10 cellular contexts compared by ENCODE assay signal in the genomic region with DNA sequence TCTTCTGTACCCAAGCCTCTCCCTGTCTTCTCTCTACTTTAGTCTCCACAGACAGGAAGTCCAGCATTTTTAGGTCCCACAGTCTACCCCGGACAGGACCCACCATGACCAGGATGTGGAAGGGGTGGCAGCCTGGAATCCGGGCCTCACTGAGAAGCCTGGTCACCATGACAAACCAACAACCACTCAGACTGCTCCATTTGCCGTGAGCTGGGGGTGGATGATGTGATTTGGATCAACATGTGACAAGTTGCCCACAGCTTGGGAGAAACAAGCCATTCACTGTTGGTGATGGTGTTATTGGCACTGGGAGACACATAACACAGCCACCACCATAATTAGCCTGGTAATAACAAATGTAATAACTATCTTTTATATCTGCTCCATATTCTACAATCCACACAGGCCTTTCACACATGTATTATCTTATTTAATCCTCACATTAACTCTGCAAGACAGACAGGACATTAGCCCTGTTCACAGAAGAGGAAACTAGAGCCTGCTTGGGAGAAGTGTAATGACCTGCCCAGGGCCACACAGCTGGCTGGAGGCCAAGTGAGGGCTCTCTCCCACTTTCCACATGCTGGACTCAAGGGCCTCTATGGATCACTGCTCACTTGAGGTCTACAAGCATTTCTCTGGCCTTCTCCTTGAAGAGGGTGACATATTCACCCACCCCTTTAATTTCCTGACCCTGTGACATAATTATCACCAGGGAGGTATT. TPM values are rescaled to one million over a fixed set of nuclear protein-coding genes. Genes with fewer than 3 reads are reported as not detected.
DNase-seq lines count a peak whose midpoint lies in the region; ATAC-seq and TF ChIP-seq lines count a peak whose summit lies in the region.
"Had no signal": no experiment of that assay in that cellular context is flagged by ENCODE, and none has a peak within 500 bp of the region (broad histone marks: within the 10 kb centered on the region; RNA-seq: fewer than 3 reads in every experiment).

No MANE protein-coding gene starts in this region.

- no peak for ATAC-seq in lung (ENCODE audit: insufficient read depth, low FRiP score)

- peak overlapping the region; percentile 33 to 79 for H3K27ac ChIP-seq in lung (ENCODE audit: low read depth in 1 of 2, low read length in 1 of 2)
- H3K27ac ChIP-seq in testis: peak overlapping the region; percentile 58 to 68

- H3K27me3 Mint-ChIP-seq in activated CD4-positive, alpha-beta T cell treated with anti-CD3 and anti-CD28 coated beads, Interleukin-2, amount 10 ng/mL, durations not matched to agents 24 days and 14 days: no peaks in the 10 kb centered on the region
- H3K27me3 Mint-ChIP-seq: dendritic cell treated with granulocyte-macrophage colony-stimulating factor and Interleukin-4, amounts not matched to agents 40 ng/mL and 50 ng/mL, for 4 days had no signal

- no peaks in the 10 kb centered on the region for H3K9me3 Mint-ChIP-seq in activated CD4-positive, alpha-beta T cell treated with anti-CD3 and anti-CD28 coated beads, Interleukin-2, amount 10 ng/mL, durations not matched to agents 24 days and 14 days
- H3K9me3 Mint-ChIP-seq: dendritic cell treated with granulocyte-macrophage colony-stimulating factor and Interleukin-4, amounts not matched to agents 40 ng/mL and 50 ng/mL, for 4 days had no signal

- TF ChIP-seq CTCF in lung (IDR thresholded peaks at IDR 0.05; ENCODE audit: control extremely low read depth, extremely low read depth) (no peak), testis (IDR thresholded peaks at IDR 0.05) (no peak)

- H3K9me3 ChIP-seq in adipocyte (ENCODE audit: control insufficient read depth, low read length) (no peaks in the 10 kb centered on the region), lung (ENCODE audit: control insufficient read depth in 2 of 2, insufficient read depth in 1 of 2, low read length in 1 of 2) (no peaks in the 10 kb centered on the region), testis (no peaks in the 10 kb centered on the region)

- H3K4me3 ChIP-seq in adipocyte (ENCODE audit: low read length): no peak overlapping the region
- no peak overlapping the region for H3K4me3 ChIP-seq in lung
- H3K4me3 ChIP-seq in testis: no peak overlapping the region

- H3K36me3 ChIP-seq in adipocyte (ENCODE audit: control insufficient read depth, insufficient read depth, low read length, severe bottlenecking) (peaks cover 90% of the 10 kb centered on the region), lung (ENCODE audit: control insufficient read depth in 2 of 2, insufficient read depth in 2 of 2, low read length in 2 of 2) (peaks cover 33 to 83% of the 10 kb centered on the region in 2 donors), testis (ENCODE audit: low read depth, missing control alignments) (no peaks in the 10 kb centered on the region)

- peaks cover 48% of the 10 kb centered on the region for H3K4me1 Mint-ChIP-seq in activated CD4-positive, alpha-beta T cell treated with anti-CD3 and anti-CD28 coated beads, Interleukin-2, amount 10 ng/mL, durations not matched to agents 24 days and 14 days

- peak overlapping the region; percentile 60 for H3K27ac Mint-ChIP-seq in activated CD4-positive, alpha-beta T cell treated with anti-CD3 and anti-CD28 coated beads, Interleukin-2, amount 10 ng/mL, durations not matched to agents 24 days and 14 days

- peak overlapping the region; percentile 33 for H3K9ac ChIP-seq in adipocyte (ENCODE audit: low read length)

- TF ChIP-seq POLR2A in testis (IDR thresholded peaks at IDR 0.05): no peak

- intact Hi-C loops in activated CD4-positive, alpha-beta T cell treated with anti-CD3 and anti-CD28 coated beads, Interleukin-2, amount 10 ng/mL, durations not matched to agents 24 days and 14 days (cut with micrococcal nuclease): no loop called here
- intact Hi-C loops in testis (cut with DNase I; ENCODE audit: low total_unique reads): no loop called here

- H3K4me3 Mint-ChIP-seq in activated CD4-positive, alpha-beta T cell treated with anti-CD3 and anti-CD28 coated beads, Interleukin-2, amount 10 ng/mL, durations not matched to agents 24 days and 14 days: no peak overlapping the region
- H3K4me3 Mint-ChIP-seq: dendritic cell treated with granulocyte-macrophage colony-stimulating factor and Interleukin-4, amounts not matched to agents 40 ng/mL and 50 ng/mL, for 4 days had no signal

- DNase-seq in activated CD4-positive, alpha-beta T cell treated with anti-CD3 and anti-CD28 coated beads, Interleukin-2, amount 10 ng/mL, durations not matched to agents 24 days and 14 days: no peak
- no peak for DNase-seq in activated CD4-positive, alpha-beta T cell treated with anti-CD3 and anti-CD28 coated beads for 1 hour
- no peak for DNase-seq in adipocyte (ENCODE audit: low read depth)
- no peak for DNase-seq in lung (ENCODE audit: low spot score)
- no peak for DNase-seq in testis
- no peak for DNase-seq in Kasumi-1 (lab: John Stamatoyannopoulos, UW)
- no peak for DNase-seq in activated gamma-delta T cell treated with Interleukin-2 at 50 U/mL for 16 hours
- DNase-seq in SKM-1 treated with dmso at 0.1 percent for 144 hours (lab: John Stamatoyannopoulos, UW; ENCODE audit: unreplicated experiment): no peak
- DNase-seq: NCI-H1105 had no signal

- H3K4me1 ChIP-seq in adipocyte (ENCODE audit: control insufficient read depth, insufficient read depth, low read length): peaks cover 33% of the 10 kb centered on the region
- H3K4me1 ChIP-seq in lung (ENCODE audit: control insufficient read depth in 2 of 2, insufficient read depth in 2 of 2, low read length in 2 of 2): peaks cover 3 to 13% of the 10 kb centered on the region in 2 donors
- H3K4me1 ChIP-seq in testis: peaks cover 17% of the 10 kb centered on the region

- H3K36me3 Mint-ChIP-seq in activated CD4-positive, alpha-beta T cell treated with anti-CD3 and anti-CD28 coated beads, Interleukin-2, amount 10 ng/mL, durations not matched to agents 24 days and 14 days (ENCODE audit: low read depth): peaks cover 79% of the 10 kb centered on the region

- 77 to 81% methylated on average over 3 of the region's 3 CpGs for WGBS in lung, 2 donors
- 56 to 71% methylated on average over 3 of the region's 3 CpGs for WGBS in testis, 2 donors

- H3K27me3 ChIP-seq in adipocyte (replicated peaks; ENCODE audit: control insufficient read depth, insufficient read depth, low read length) (no peaks in the 10 kb centered on the region), lung (ENCODE audit: control insufficient read depth, insufficient read depth) (no peaks in the 10 kb centered on the region), testis (no peaks in the 10 kb centered on the region)

RNA-seq across cellular contexts. Expression of gene MEF2D, which starts 22.9 kb away (rescaled TPM):
- total RNA-seq in activated CD4-positive, alpha-beta T cell treated with anti-CD3 and anti-CD28 coated beads, Interleukin-2, amount 10 ng/mL, durations not matched to agents 24 days and 14 days: 29.7 and 29.8 TPM in 2 replicates
- total RNA-seq in lung (10 to 100 TPM; 23.0 to 52.5 TPM), testis (100 to 1,000 TPM in 1 of 2 donors, 10 to 100 TPM in 1; 96.8 to 113 TPM)
- polyA plus RNA-seq in lung (10 to 100 TPM; 23.0 to 23.3 TPM), testis (ENCODE audit: insufficient read depth, low read depth, low replicate concordance) (34.4 TPM)
